In the genomic region with DNA sequence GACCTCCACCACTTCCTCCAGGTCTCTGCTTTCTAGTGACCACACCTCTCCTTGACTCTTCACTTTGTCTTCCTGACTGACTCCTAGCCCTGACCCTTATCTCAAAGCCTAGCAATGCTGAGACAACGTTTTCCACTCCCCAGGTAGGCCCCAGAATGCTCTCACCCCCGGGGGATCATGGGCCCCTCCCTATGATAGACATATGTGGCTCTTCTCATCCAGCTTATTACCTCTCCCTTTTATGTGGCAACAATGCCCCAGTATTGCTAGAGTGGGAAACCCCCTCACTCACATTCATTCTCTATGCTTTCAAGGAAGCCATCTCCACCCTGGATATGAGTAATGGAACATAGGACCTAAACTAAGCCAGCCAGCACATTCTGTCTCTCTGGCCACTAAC, we compare ENCODE assay signal across 23 cellular contexts.
A peak's percentile ranks its signal among the peaks of the same experiment; 100 is the strongest.
DNase-seq lines count a peak whose midpoint lies in the region; ATAC-seq, FAIRE-seq and TF ChIP-seq lines count a peak whose summit lies in the region.
"Had no signal": no experiment of that assay in that cellular context is flagged by ENCODE, and none has a peak within 500 bp of the region (broad histone marks: within the 10 kb centered on the region; RNA-seq: fewer than 3 reads in every experiment).

No MANE protein-coding gene starts in this region.

- peaks cover 37% of the 10 kb centered on the region for H3K4me1 ChIP-seq in body of pancreas

- H3K27ac ChIP-seq in body of pancreas, result peak overlapping the region in 3 of 4 donors; percentile 51 to 68 (median 54)
- H3K27ac ChIP-seq: heart right ventricle, right atrium auricular region, RWPE1, SK-N-MC had no signal

- no peak overlapping the region for H3K4me3 ChIP-seq in body of pancreas
- H3K4me3 ChIP-seq: heart right ventricle, lung, mucosa of descending colon, right atrium auricular region, SK-N-MC had no signal

- DNase-seq in activated CD4-positive, alpha-beta T cell treated with anti-CD3 and anti-CD28 coated beads for 48 hours, result peak; percentile 65
- no peak for DNase-seq in activated CD4-positive, alpha-beta T cell treated with anti-CD3 and anti-CD28 coated beads, Interleukin-2, amount 50 U/mL, for 4 hours
- peak; percentile 59 for DNase-seq in stimulated activated CD4-positive, alpha-beta T cell treated with anti-CD3 and anti-CD28 coated beads, Interleukin-1b, Interleukin-23, amount 100 ng/mL, for 48 hours
- no peak for DNase-seq in stimulated activated CD4-positive, alpha-beta T cell treated with anti-CD3 and anti-CD28 coated beads, Interleukin-4, amount 100 ng/mL, for 1 hour
- DNase-seq in body of pancreas (no peak), urothelium cell line (ENCODE audit: low spot score) (no peak), Right ventricle myocardium inferior (ENCODE audit: missing footprints) (no peak)
- DNase-seq: activated effector memory CD4-positive, alpha-beta T cell treated with anti-CD3 and anti-CD28 coated beads, Interleukin-2, amount 50 U/mL, for 16 hours; aorta; CD4-positive, alpha-beta T cell; DMS 273 treated with DMSO at 0.1 percent for 48 hours; effector CD4-positive, alpha-beta T cell; heart right ventricle; mucosa of descending colon; NCI-H2029 treated with DMSO at 0.1 percent for 48 hours; NCI-H2227 treated with DMSO at 0.1 percent for 48 hours; NCI-H748 treated with DMSO at 0.1 percent for 48 hours; T-helper 17 cell had no signal

- no peak for TF ChIP-seq POLR2A in body of pancreas (IDR thresholded peaks at IDR 0.05)

- peak; percentile 76 for FAIRE-seq in urothelium cell line (lab: Jason Lieb, UNC)

- no peak for TF ChIP-seq CTCF in body of pancreas (IDR thresholded peaks at IDR 0.05)

- 54 to 60% methylated on average over 2 of the region's 2 CpGs for WGBS in body of pancreas, 2 donors

- intact Hi-C loops in body of pancreas (cut with DNase I), result no loop called here
- intact Hi-C loops in Right ventricle myocardium inferior (cut with DNase I), result loop anchor here (5.0 kb wide), 1 partner anchor 83 kb away; no protein-coding TSS in a partner anchor

- ATAC-seq in body of pancreas (no peak), Right ventricle myocardium inferior (no peak), HG02973 (IDR thresholded peaks at IDR 0.05; ENCODE audit: unreplicated experiment) (no peak)
- ATAC-seq: heart right ventricle, mucosa of descending colon, T-helper 17 cell had no signal

- H3K27me3 ChIP-seq in body of pancreas, result no peaks in the 10 kb centered on the region
- H3K27me3 ChIP-seq: heart right ventricle, right atrium auricular region had no signal

- H3K36me3 ChIP-seq in body of pancreas (replicated peaks in 1 of 2; ENCODE audit: insufficient read depth in 1 of 2, low read depth in 2 of 2), result no peaks in the 10 kb centered on the region

- H3K9me3 ChIP-seq in body of pancreas, result no peaks in the 10 kb centered on the region
- H3K9me3 ChIP-seq: mucosa of descending colon, right atrium auricular region had no signal

Comparison
In these comparisons a context has a peak if more than half of its experiments do, and no peak if none do; other contexts are left out.
1. DNase-seq: peak in activated CD4-positive, alpha-beta T cell treated with anti-CD3 and anti-CD28 coated beads for 48 hours (single experiment) and stimulated activated CD4-positive, alpha-beta T cell treated with anti-CD3 and anti-CD28 coated beads, Interleukin-1b, Interleukin-23, amount 100 ng/mL, for 48 hours (single experiment); none in activated CD4-positive, alpha-beta T cell treated with anti-CD3 and anti-CD28 coated beads, Interleukin-2, amount 50 U/mL, for 4 hours (0 of 2), stimulated activated CD4-positive, alpha-beta T cell treated with anti-CD3 and anti-CD28 coated beads, Interleukin-4, amount 100 ng/mL, for 1 hour (single experiment), body of pancreas (0 of 4), urothelium cell line (single experiment) and Right ventricle myocardium inferior (single experiment).